17 cellular contexts compared by ENCODE assay signal in the genomic region with DNA sequence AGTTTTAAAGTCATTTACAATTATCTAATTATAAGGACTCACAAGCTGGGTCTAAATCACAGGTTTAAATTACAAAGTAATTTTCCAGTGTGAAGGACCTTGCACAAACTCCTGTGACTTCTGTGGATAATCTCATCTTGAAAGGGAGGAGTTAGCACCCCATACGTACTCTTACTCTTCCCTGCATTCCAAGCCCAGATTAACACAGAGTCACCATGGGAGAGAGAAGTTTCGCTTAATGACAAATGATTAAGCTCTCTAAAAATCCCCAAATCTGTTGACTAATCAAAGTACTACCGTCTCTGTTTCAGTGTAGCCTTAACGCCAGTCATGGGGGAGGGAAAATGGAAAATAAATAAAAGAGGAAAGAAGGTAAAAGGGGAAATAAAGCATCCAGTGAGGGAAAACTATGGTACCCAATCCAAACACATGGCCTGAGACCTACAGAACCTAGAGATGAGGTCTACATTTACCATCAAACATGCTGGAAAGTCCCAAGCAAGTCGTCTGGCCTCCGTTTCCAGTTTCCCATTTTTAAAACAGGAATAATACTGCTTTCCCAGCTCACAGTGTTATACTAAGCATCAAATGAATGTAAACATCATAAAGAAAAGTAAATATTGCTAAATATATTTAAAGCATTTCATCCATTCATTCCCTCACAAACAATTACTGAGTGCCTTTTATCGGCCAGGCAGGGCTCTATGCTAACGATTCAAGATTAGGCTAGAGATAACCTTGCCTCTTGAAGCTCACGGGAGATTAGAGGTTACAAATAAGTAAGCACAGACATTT.
DNase-seq lines count a peak whose midpoint lies in the region; ATAC-seq, FAIRE-seq and TF ChIP-seq lines count a peak whose summit lies in the region.
"Had no signal": no experiment of that assay in that cellular context is flagged by ENCODE, and none has a peak within 500 bp of the region (broad histone marks: within the 10 kb centered on the region; RNA-seq: fewer than 3 reads in every experiment).

No MANE protein-coding gene starts in this region.

- BruUV-seq in PC-3 (replicated peaks; lab: Mats Ljungman, UMichigan) (no TSS peak), HepG2 (replicated peaks; lab: Mats Ljungman, UMichigan) (no TSS peak)

- TF ChIP-seq CTCF in PC-3 (conservative IDR thresholded peaks at IDR 0.05; ENCODE audit: low read depth, low read length) (no peak), HepG2 (CRISPR knock-in tag; IDR thresholded peaks at IDR 0.05) (no peak)

- no peak overlapping the region for H2BK15ac ChIP-seq in mesendoderm (replicated peaks; ENCODE audit: low read depth)

- H2BK120ac ChIP-seq in mesendoderm (ENCODE audit: low read depth, low read length): no peak overlapping the region

- H3K4me1 ChIP-seq in PC-3 (ENCODE audit: insufficient read depth, low read length): no peaks in the 10 kb centered on the region; the same call in 1 of the 2 replicates
- H3K4me1 ChIP-seq in mesendoderm (ENCODE audit: control insufficient read depth, low read depth, low read length): peaks cover 4% of the 10 kb centered on the region
- peaks cover 0 to 6% (median 0%) of the 10 kb centered on the region in 5 donors for H3K4me1 ChIP-seq in subcutaneous abdominal adipose tissue (ENCODE audit: control insufficient read depth in 5 of 5, insufficient read depth in 5 of 5, low read length in 5 of 5)
- no peaks in the 10 kb centered on the region for H3K4me1 ChIP-seq in HepG2 (ENCODE audit: insufficient read depth, low read length)
- H3K4me1 ChIP-seq: HAP-1 had no signal

- H3K36me3 ChIP-seq in PC-3 (ENCODE audit: low read depth, low read length): no peaks in the 10 kb centered on the region
- no peaks in the 10 kb centered on the region for H3K36me3 ChIP-seq in mesendoderm (ENCODE audit: control insufficient read depth, insufficient read depth, low read length)
- H3K36me3 ChIP-seq in subcutaneous abdominal adipose tissue (ENCODE audit: control insufficient read depth in 5 of 5, insufficient read depth in 5 of 5, low read length in 5 of 5): peaks cover 0 to 2% (median 0%) of the 10 kb centered on the region in 5 donors
- no peaks in the 10 kb centered on the region for H3K36me3 ChIP-seq in HepG2 (replicated peaks in 1 of 2; ENCODE audit: control insufficient read depth in 1 of 2, insufficient read depth in 2 of 2, low read length in 2 of 2)
- H3K36me3 ChIP-seq: HAP-1 had no signal

- POLR2A ChIA-PET in PC-3 (lab: Charles Lee; ENCODE audit: unreplicated experiment): no interaction called here
- POLR2A ChIA-PET in HepG2 (lab: Yijun Ruan, JAX): no interaction called here

- peak overlapping the region; percentile 20 for H3K56ac ChIP-seq in mesendoderm (ENCODE audit: low read length)

- H2BK5ac ChIP-seq in mesendoderm (ENCODE audit: low read length): no peak overlapping the region

- no peak overlapping the region for H2AFZ ChIP-seq in PC-3 (ENCODE audit: low read length)
- H2AFZ ChIP-seq in HepG2 (ENCODE audit: low read length): no peak overlapping the region

- no peak overlapping the region for H4K5ac ChIP-seq in mesendoderm (ENCODE audit: low read length)

- H3K79me2 ChIP-seq in PC-3 (ENCODE audit: low read length) (no peaks in the 10 kb centered on the region), mesendoderm (ENCODE audit: control insufficient read depth, insufficient read depth, low read length) (no peaks in the 10 kb centered on the region), HepG2 (ENCODE audit: insufficient read depth, low read length) (no peaks in the 10 kb centered on the region)

- no peak for TF ChIP-seq POLR2A in HepG2 (IDR thresholded peaks at IDR 0.05; ENCODE audit: insufficient read depth in 1 of 2, low read depth in 2 of 2, low read length in 2 of 2)
- TF ChIP-seq POLR2A in GM18505 (IDR thresholded peaks at IDR 0.05; ENCODE audit: borderline replicate concordance, extremely low read depth, insufficient read depth, insufficient read length): no peak

- H3K27me3 ChIP-seq in PC-3 (ENCODE audit: low read length): no peaks in the 10 kb centered on the region
- no peaks in the 10 kb centered on the region for H3K27me3 ChIP-seq in mesendoderm (ENCODE audit: insufficient read depth, low read length, poor library complexity)
- no peaks in the 10 kb centered on the region for H3K27me3 ChIP-seq in subcutaneous abdominal adipose tissue (ENCODE audit: control insufficient read depth in 5 of 5, insufficient read depth in 4 of 5, low read length in 5 of 5)
- H3K27me3 ChIP-seq in HepG2 (ENCODE audit: control insufficient read depth in 1 of 2, insufficient read depth in 2 of 2, low read length in 2 of 2): no peaks in the 10 kb centered on the region

- no peaks in the 10 kb centered on the region for H3K9me2 ChIP-seq in PC-3 (replicated peaks; ENCODE audit: low read length)

- DNase-seq in DMS153 treated with DMSO at 0.1 percent for 48 hours (lab: John Stamatoyannopoulos, UW; ENCODE audit: unreplicated experiment): peak; percentile 43
- peak; percentile 4 for DNase-seq in PC-3
- DNase-seq in mesendoderm: peak; percentile 93
- DNase-seq in HepG2 (ENCODE audit: low spot score): no peak
- no peak for DNase-seq in stimulated activated CD4-positive, alpha-beta T cell treated with anti-CD3 and anti-CD28 coated beads, Interleukin-15, amount 100 ng/mL, for 24 hours
- DNase-seq: ACHN; DMS 273 treated with DMSO at 0.1 percent for 48 hours; Kasumi-1; NCI-H1417; NCI-H1930; NCI-H2227 treated with DMSO at 0.1 percent for 48 hours; NCI-H526 treated with DMSO at 0.1 percent for 48 hours; NK-92 treated with Interleukin-12 subunit alpha and Interleukin-12 subunit beta, amount 100 ng/mL, for 24 hours had no signal

- H3K9ac ChIP-seq in PC-3 (ENCODE audit: low read length) (no peak overlapping the region), mesendoderm (ENCODE audit: low read length) (no peak overlapping the region), subcutaneous abdominal adipose tissue (ENCODE audit: low read length in 5 of 5) (no peak overlapping the region), HepG2 (ENCODE audit: insufficient read depth, low read depth, low read length) (no peak overlapping the region)

- CTCF ChIA-PET in PC-3 (lab: Charles Lee): no interaction called here
- CTCF ChIA-PET in HepG2 (lab: Yijun Ruan, JAX; ENCODE audit: low intra/inter-chr PET ratio, low total read pairs): no interaction called here

- no peaks in the 10 kb centered on the region for H3K79me1 ChIP-seq in mesendoderm (ENCODE audit: low read length)

- no peaks in the 10 kb centered on the region for H3F3A ChIP-seq in PC-3 (ENCODE audit: low read length, unreplicated experiment)

- H4K8ac ChIP-seq in mesendoderm (ENCODE audit: low read depth, low read length): no peak overlapping the region

- H3K4me2 ChIP-seq in PC-3 (ENCODE audit: low read length) (no peak overlapping the region), mesendoderm (ENCODE audit: low read length) (no peak overlapping the region), HepG2 (ENCODE audit: low read depth, low read length) (no peak overlapping the region)

- TF ChIP-seq RAD21 in HepG2 (CRISPR knock-in tag; IDR thresholded peaks at IDR 0.05): no peak

- H2AK5ac ChIP-seq in mesendoderm (ENCODE audit: low read length): no peak overlapping the region

- no peak overlapping the region for H3K23ac ChIP-seq in mesendoderm (ENCODE audit: low read length)

- no peak overlapping the region for H3K27ac ChIP-seq in PC-3 (ENCODE audit: low read length)
- no peak overlapping the region for H3K27ac ChIP-seq in mesendoderm (ENCODE audit: low read depth, low read length)
- H3K27ac ChIP-seq in subcutaneous abdominal adipose tissue (ENCODE audit: low read depth, low read length): peak overlapping the region; percentile 56
- H3K27ac ChIP-seq in HepG2 (ENCODE audit: extremely low read length, insufficient read depth, low read length): no peak overlapping the region

- H3K18ac ChIP-seq in mesendoderm (ENCODE audit: low read length): no peak overlapping the region

- ATAC-seq in PC-3 (no peak; the same call in 1 of the 2 replicates), HepG2 (no peak), GM21381 (IDR thresholded peaks at IDR 0.05; ENCODE audit: unreplicated experiment) (no peak), GM18505 (IDR thresholded peaks at IDR 0.05; ENCODE audit: unreplicated experiment) (no peak)

- no CpG with 5 or more reads among the region's 9 CpGs for WGBS in mesendoderm (ENCODE audit: extremely low coverage, insufficient coverage, low lambda C conversion rate)
- 1% methylated on average over 9 of the region's 9 CpGs for WGBS in HepG2 (ENCODE audit: low lambda C conversion rate)

- H4K20me1 ChIP-seq in PC-3 (ENCODE audit: low read length) (no peaks in the 10 kb centered on the region), HepG2 (ENCODE audit: insufficient read depth, low read length) (no peaks in the 10 kb centered on the region)

- no peak for FAIRE-seq in HepG2 (lab: Jason Lieb, UNC)

- H3K4me3 ChIP-seq in PC-3 (ENCODE audit: low read length) (no peak overlapping the region), mesendoderm (ENCODE audit: low read length) (no peak overlapping the region), subcutaneous abdominal adipose tissue (ENCODE audit: low read depth in 1 of 5, low read length in 5 of 5) (no peak overlapping the region), HepG2 (replicated peaks in 1 of 3; ENCODE audit: insufficient read depth in 1 of 3, low read depth in 2 of 3, low read length in 3 of 3) (no peak overlapping the region)
- H3K4me3 ChIP-seq: HAP-1 had no signal

- H3K9me3 ChIP-seq in PC-3 (ENCODE audit: low read length): no peaks in the 10 kb centered on the region
- H3K9me3 ChIP-seq in subcutaneous abdominal adipose tissue (ENCODE audit: control insufficient read depth in 5 of 5, low read length in 5 of 5): no peaks in the 10 kb centered on the region
- no peaks in the 10 kb centered on the region for H3K9me3 ChIP-seq in HepG2 (ENCODE audit: low read length)
- H3K9me3 ChIP-seq: HAP-1 had no signal

- intact Hi-C loops in PC-3 (cut with micrococcal nuclease): no loop called here
- intact Hi-C loops in HepG2 (cut with micrococcal nuclease; ENCODE audit: unreplicated experiment): no loop called here

- TF ChIP-seq EP300 in HepG2 (IDR thresholded peaks at IDR 0.05; ENCODE audit: low read depth in 2 of 2, low read length in 2 of 2) (no peak), HepG2 (CRISPR knock-in tag; IDR thresholded peaks at IDR 0.05; ENCODE audit: borderline replicate concordance) (no peak)

- H3K4ac ChIP-seq in mesendoderm (ENCODE audit: low read depth, low read length): peak overlapping the region; percentile 31

- in situ Hi-C loops in HepG2 (cut with HindIII; ENCODE audit: extremely low pct_ligation_motif_present, low pct_unique_long_range_greater_than_20kb): no loop called here

TF ChIP-seq in HepG2, 621 proteins besides CTCF, POLR2A, EP300 and RAD21 (continues in another document):
- TF ChIP-seq THAP11 (CRISPR knock-in tag; IDR thresholded peaks at IDR 0.05): no peak

Comparison
In these comparisons a context has a peak if more than half of its experiments do, and no peak if none do; other contexts are left out.
1. DNase-seq: peak in DMS153 treated with DMSO at 0.1 percent for 48 hours (single experiment), PC-3 (single experiment) and mesendoderm (single experiment); none in HepG2 (single experiment) and stimulated activated CD4-positive, alpha-beta T cell treated with anti-CD3 and anti-CD28 coated beads, Interleukin-15, amount 100 ng/mL, for 24 hours (single experiment).